ENCODE assay signal across 24 cellular contexts in the genomic region with DNA sequence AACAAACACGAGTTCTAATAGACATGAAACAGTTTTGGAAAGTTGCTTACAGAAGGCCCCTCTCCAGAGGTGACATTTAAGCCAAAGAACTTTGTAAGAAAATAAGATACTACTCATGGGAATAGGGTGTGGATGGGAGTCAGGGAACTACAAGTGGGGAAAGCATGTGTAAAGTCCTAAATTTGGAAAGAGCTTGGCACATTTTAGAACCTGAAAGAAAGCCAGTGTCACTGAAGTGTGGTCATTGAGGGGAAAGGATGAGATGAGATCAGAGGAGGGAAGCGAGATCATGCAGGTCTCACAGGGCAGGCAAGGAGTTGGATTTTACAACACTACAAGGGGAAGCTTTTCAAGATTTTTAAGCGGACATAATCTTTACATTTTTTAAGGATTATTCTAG. TPM values are rescaled to one million over a fixed set of nuclear protein-coding genes. Genes with fewer than 3 reads are reported as not detected.
DNase-seq lines count a peak whose midpoint lies in the region; ATAC-seq and TF ChIP-seq lines count a peak whose summit lies in the region.
"Had no signal": no experiment of that assay in that cellular context is flagged by ENCODE, and none has a peak within 500 bp of the region (broad histone marks: within the 10 kb centered on the region; RNA-seq: fewer than 3 reads in every experiment).

No MANE protein-coding gene starts in this region.

- in situ Hi-C loops in gastrocnemius medialis (cut with MboI; ENCODE audit: low sequenced_read_pairs in 4 of 4): no loop called here

- DNase-seq in heart left ventricle: no peak
- no peak for DNase-seq in Right ventricle myocardium inferior (ENCODE audit: missing footprints)
- DNase-seq in left ventricle myocardium superior: no peak
- no peak for DNase-seq in left ventricle myocardium inferior
- peak; percentile 25 to 33 for DNase-seq in gastrocnemius medialis
- no peak for DNase-seq in NCI-H1048 (lab: John Stamatoyannopoulos, UW)
- no peak for DNase-seq in kidney glomerular epithelial cell (lab: John Stamatoyannopoulos, UW)
- DNase-seq: AML-193; BE2C; CD4-positive, alpha-beta T cell; CD8-positive, alpha-beta memory T cell; DMS 273 treated with DMSO at 0.1 percent for 48 hours; DMS79; EL; GDM1; GOT3; HFFc6 had no signal

- no peaks in the 10 kb centered on the region for H3K9me3 ChIP-seq in heart left ventricle
- H3K9me3 ChIP-seq in left ventricle myocardium inferior (replicated peaks): no peaks in the 10 kb centered on the region
- no peaks in the 10 kb centered on the region for H3K9me3 ChIP-seq in gastrocnemius medialis
- H3K9me3 ChIP-seq: BE2C; BLaER1 treated with 17β-estradiol and CSF1 and Interleukin-3, amounts not matched to agents 10 nM and 100 nM; HAP-1 had no signal

- H3K36me3 ChIP-seq in heart left ventricle: no peaks in the 10 kb centered on the region
- H3K36me3 ChIP-seq in left ventricle myocardium inferior: no peaks in the 10 kb centered on the region
- H3K36me3 ChIP-seq in gastrocnemius medialis: no peaks in the 10 kb centered on the region
- H3K36me3 ChIP-seq: BE2C; BLaER1 treated with 17β-estradiol and CSF1 and Interleukin-3, amounts not matched to agents 10 nM and 100 nM; HAP-1 had no signal

- WGBS in heart left ventricle, 4 donors: 45 to 70% (median 62%) methylated on average over 3 of the region's 3 CpGs

- intact Hi-C loops in heart left ventricle (cut with DNase I) (no loop called here), Right ventricle myocardium inferior (cut with DNase I) (no loop called here), left ventricle myocardium superior (cut with micrococcal nuclease) (no loop called here), left ventricle myocardium inferior (cut with micrococcal nuclease) (no loop called here), gastrocnemius medialis (cut with DNase I; ENCODE audit: low total_unique reads) (loop anchor here (2.0 to 5.0 kb wide), 2 partner anchors 15 to 36 kb away; a partner anchor contains a TSS)

- H3K4me3 ChIP-seq in heart left ventricle (no peak overlapping the region), left ventricle myocardium inferior (no peak overlapping the region), gastrocnemius medialis (no peak overlapping the region)
- H3K4me3 ChIP-seq: BLaER1 treated with 17β-estradiol and CSF1 and Interleukin-3, amounts not matched to agents 10 nM and 100 nM; GM12878; HAP-1 had no signal

- H3K27ac ChIP-seq in heart left ventricle: no peak overlapping the region
- H3K27ac ChIP-seq in left ventricle myocardium inferior (replicated peaks): no peak overlapping the region
- peak overlapping the region; percentile 68 to 93 (median 80) for H3K27ac ChIP-seq in gastrocnemius medialis
- H3K27ac ChIP-seq: 22Rv1; BLaER1 treated with 17β-estradiol and CSF1 and Interleukin-3, amounts not matched to agents 10 nM and 100 nM had no signal

- peak in 3 of 4 donors; percentile 45 to 71 (median 64) for ATAC-seq in heart left ventricle
- no peak for ATAC-seq in Right ventricle myocardium inferior
- ATAC-seq in left ventricle myocardium superior: peak; percentile 83
- ATAC-seq in gastrocnemius medialis: peak; percentile 99
- ATAC-seq in HG03442 (IDR thresholded peaks at IDR 0.05; ENCODE audit: unreplicated experiment): no peak
- ATAC-seq: GM12878 had no signal

- H3K27me3 ChIP-seq in heart left ventricle: no peaks in the 10 kb centered on the region
- H3K27me3 ChIP-seq in left ventricle myocardium inferior (ENCODE audit: low read depth): no peaks in the 10 kb centered on the region
- no peaks in the 10 kb centered on the region for H3K27me3 ChIP-seq in gastrocnemius medialis
- H3K27me3 ChIP-seq: BE2C; BLaER1 treated with 17β-estradiol and CSF1 and Interleukin-3, amounts not matched to agents 10 nM and 100 nM had no signal

- TF ChIP-seq POLR2A in heart left ventricle (IDR thresholded peaks at IDR 0.05) (no peak), gastrocnemius medialis (IDR thresholded peaks at IDR 0.05) (peak; percentile 40 to 50)

- TF ChIP-seq CTCF in heart left ventricle (IDR thresholded peaks at IDR 0.05) (no peak), left ventricle myocardium inferior (IDR thresholded peaks at IDR 0.05; ENCODE audit: borderline replicate concordance) (no peak), gastrocnemius medialis (IDR thresholded peaks at IDR 0.05 in 4 of 5, conservative IDR thresholded peaks at IDR 0.05 in 1 of 5) (no peak)

- H3K4me1 ChIP-seq in heart left ventricle (peaks cover 0 to 5% (median 0%) of the 10 kb centered on the region in 12 donors), left ventricle myocardium inferior (no peaks in the 10 kb centered on the region), gastrocnemius medialis (peaks cover 29 to 32% of the 10 kb centered on the region in 2 donors)
- H3K4me1 ChIP-seq: BE2C; BLaER1 treated with 17β-estradiol and CSF1 and Interleukin-3, amounts not matched to agents 10 nM and 100 nM; HAP-1 had no signal

RNA-seq across cellular contexts. Expression of a gene that starts 38.0 kb away (rescaled TPM):
- 10 to 100 TPM in 1 of 9 donors, 1 to 10 TPM in 1, under 1 TPM in 4, not detected in 3; 0.20 to 29.3 (median 0.54) TPM for total RNA-seq in heart left ventricle
- under 1 TPM in 1 of 2 donors, not detected in 1; 0.23 TPM for polyA plus RNA-seq in heart left ventricle
- total RNA-seq in Right ventricle myocardium inferior: not detected
- not detected for total RNA-seq in left ventricle myocardium superior
- total RNA-seq in left ventricle myocardium inferior: 2.4 TPM
- 10 to 100 TPM in 2 of 4 donors, 1 to 10 TPM in 2; 4.9 to 27.5 (median 10.1) TPM for total RNA-seq in gastrocnemius medialis
- total RNA-seq: CD4-positive, alpha-beta T cell; CD8-positive, alpha-beta memory T cell; GM12878; HFFc6 had no signal
- polyA plus RNA-seq: AG04450; CD14-positive monocyte; CD8-positive, alpha-beta memory T cell; GM12878 had no signal

Comparison
In these comparisons a context has a peak if more than half of its experiments do, and no peak if none do; other contexts are left out.
1. ATAC-seq: peak in heart left ventricle (3 of 4), left ventricle myocardium superior (single experiment) and gastrocnemius medialis (2 of 2); none in Right ventricle myocardium inferior (single experiment) and HG03442 (single experiment).
2. DNase-seq: peak in gastrocnemius medialis (2 of 2); none in heart left ventricle (0 of 5), Right ventricle myocardium inferior (single experiment), left ventricle myocardium superior (single experiment), left ventricle myocardium inferior (single experiment), NCI-H1048 (single experiment) and kidney glomerular epithelial cell (single experiment).
3. H3K27ac ChIP-seq: peak in gastrocnemius medialis (4 of 4); none in heart left ventricle (0 of 12) and left ventricle myocardium inferior (single experiment).
4. POLR2A ChIP-seq: peak in gastrocnemius medialis (2 of 2); none in heart left ventricle (0 of 2).